In the genomic region with DNA sequence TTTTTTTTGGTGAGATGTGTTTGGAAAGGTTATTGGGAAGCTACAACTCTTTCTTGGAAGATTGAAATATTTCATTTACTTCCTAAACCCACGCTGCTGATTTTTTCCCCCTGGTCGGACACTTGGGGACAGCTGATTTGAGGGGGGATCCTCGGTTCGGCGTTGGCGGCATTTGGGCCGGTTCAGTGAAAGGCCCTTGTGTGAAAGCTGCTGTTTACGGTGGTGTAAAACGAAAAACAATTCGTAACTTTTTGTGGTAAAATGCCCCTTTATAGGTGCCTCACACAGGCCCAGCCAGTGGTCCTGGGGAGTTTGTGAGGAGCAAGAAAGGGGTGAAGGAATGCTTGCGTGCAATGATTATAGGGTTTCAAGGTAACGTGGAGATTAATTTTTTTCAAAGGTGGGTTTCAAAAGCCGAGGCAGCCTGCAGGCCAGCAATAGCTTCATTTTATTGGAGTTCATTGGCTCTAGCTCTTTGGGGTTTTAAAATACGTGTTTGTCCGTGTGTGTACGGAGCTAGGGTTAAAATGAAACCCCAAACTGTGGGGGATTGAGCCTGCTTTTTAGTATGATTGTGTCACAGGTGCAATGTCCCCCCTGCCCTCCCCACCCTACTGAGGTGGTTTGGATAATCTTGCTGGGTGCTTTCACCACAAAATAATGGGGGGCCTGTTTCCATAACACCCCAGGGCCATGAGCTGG, we compare ENCODE assay signal across 8 cellular contexts.
DNase-seq lines count a peak whose midpoint lies in the region; ATAC-seq, FAIRE-seq and TF ChIP-seq lines count a peak whose summit lies in the region.

No MANE protein-coding gene starts in this region.

- peak overlapping the region; percentile 94 for H3K4me2 ChIP-seq in astrocyte (ENCODE audit: low read length)

- H3K79me2 ChIP-seq in astrocyte (ENCODE audit: insufficient read depth, low read length): peaks cover 93% of the 10 kb centered on the region

- H2AFZ ChIP-seq in astrocyte (ENCODE audit: low read depth, low read length): no peak overlapping the region

- peaks cover 1 to 2% of the 10 kb centered on the region in 2 donors for H3K36me3 Mint-ChIP-seq in activated T-cell treated with anti-CD3 and anti-CD28 coated beads, Interleukin-2, amount 50 U/mL, for 72 hours (ENCODE audit: insufficient read depth in 2 of 2)
- H3K36me3 Mint-ChIP-seq in astrocyte (ENCODE audit: low read depth, unreplicated experiment): no peaks in the 10 kb centered on the region

- H3K4me3 ChIP-seq in astrocyte (ENCODE audit: insufficient read depth, low read depth, low read length): peak overlapping the region; percentile 99
- H3K4me3 ChIP-seq in left lung: peak overlapping the region; percentile 75 to 77
- H3K4me3 ChIP-seq in transverse colon: peak overlapping the region; percentile 73 to 90 (median 80)

- FAIRE-seq in astrocyte (lab: Jason Lieb, UNC): no peak

- H3K36me3 ChIP-seq in astrocyte (ENCODE audit: insufficient read depth, low read length) (peaks cover 8% of the 10 kb centered on the region), left lung (peaks cover 0 to 12% of the 10 kb centered on the region in 2 donors), transverse colon (no peaks in the 10 kb centered on the region)

- no peaks in the 10 kb centered on the region for H3K9me3 Mint-ChIP-seq in activated T-cell treated with anti-CD3 and anti-CD28 coated beads, Interleukin-2, amount 50 U/mL, for 72 hours
- H3K9me3 Mint-ChIP-seq in astrocyte (ENCODE audit: unreplicated experiment): no peaks in the 10 kb centered on the region

- WGBS in transverse colon (ENCODE audit: low coverage in 1 of 2), 2 donors: 21 to 26% methylated on average over 9 to 16 of the region's 16 CpGs

- no peak for TF ChIP-seq EP300 in transverse colon (IDR thresholded peaks at IDR 0.05; ENCODE audit: low read depth)

- H3K27ac ChIP-seq in astrocyte (ENCODE audit: low read depth, low read length) (peak overlapping the region; percentile 90), left lung (peak overlapping the region; percentile 97 to 98), transverse colon (peak overlapping the region; percentile 98 to 99 (median 98))

- peak overlapping the region; percentile 76 to 84 for H3K4me3 Mint-ChIP-seq in activated T-cell treated with anti-CD3 and anti-CD28 coated beads, Interleukin-2, amount 50 U/mL, for 72 hours
- H3K4me3 Mint-ChIP-seq in astrocyte (ENCODE audit: unreplicated experiment): no peak overlapping the region

- no peak overlapping the region for H3K27ac Mint-ChIP-seq in activated T-cell treated with anti-CD3 and anti-CD28 coated beads, Interleukin-2, amount 50 U/mL, for 72 hours
- H3K27ac Mint-ChIP-seq in astrocyte (ENCODE audit: unreplicated experiment): no peak overlapping the region

- no peak for ATAC-seq in activated T-cell treated with anti-CD3 and anti-CD28 coated beads, Interleukin-2, amount 50 U/mL, for 72 hours (replicated peaks in 1 of 2)
- no peak for ATAC-seq in left lung

- no peaks in the 10 kb centered on the region for H3K27me3 Mint-ChIP-seq in activated T-cell treated with anti-CD3 and anti-CD28 coated beads, Interleukin-2, amount 50 U/mL, for 72 hours (ENCODE audit: low read depth)
- peaks cover 62% of the 10 kb centered on the region for H3K27me3 Mint-ChIP-seq in astrocyte (ENCODE audit: low read depth, unreplicated experiment)

- no peak for TF ChIP-seq POLR2A in transverse colon (IDR thresholded peaks at IDR 0.05)

- H3K4me1 ChIP-seq in astrocyte (ENCODE audit: insufficient read depth, low read length): peaks cover 46% of the 10 kb centered on the region
- H3K4me1 ChIP-seq in left lung: peaks cover 29 to 83% of the 10 kb centered on the region in 2 donors
- peaks cover 34 to 57% (median 48%) of the 10 kb centered on the region in 4 donors for H3K4me1 ChIP-seq in transverse colon

- DNase-seq in activated T-cell treated with anti-CD3 and anti-CD28 coated beads, Interleukin-2, amount 50 U/mL, for 72 hours: no peak
- no peak for DNase-seq in activated T-cell treated with anti-CD3 and anti-CD28 coated beads, Interleukin-2, amount 50 U/mL, for 1 hour
- DNase-seq in astrocyte (ENCODE audit: low read depth) (no peak), left lung (peak; percentile 24 to 27), transverse colon (peak; percentile 7), kidney tubule cell (ENCODE audit: low spot score) (no peak), globus pallidus (ENCODE audit: low spot score) (no peak), HEK293T (ENCODE audit: extremely low spot score) (no peak)

- in situ Hi-C loops in transverse colon (cut with MboI; ENCODE audit: low pct_ligation_motif_present in 1 of 4, low pct_unique_long_range_greater_than_20kb in 1 of 4, low sequenced_read_pairs in 3 of 4): no loop called here

- H4K20me1 ChIP-seq in astrocyte (ENCODE audit: insufficient read depth, low read length): peaks cover 55% of the 10 kb centered on the region

- H3K27me3 ChIP-seq in astrocyte (ENCODE audit: insufficient read depth, low read length): no peaks in the 10 kb centered on the region
- no peaks in the 10 kb centered on the region for H3K27me3 ChIP-seq in left lung
- H3K27me3 ChIP-seq in transverse colon: no peaks in the 10 kb centered on the region

- TF ChIP-seq CTCF in astrocyte (IDR thresholded peaks at IDR 0.05; ENCODE audit: insufficient read depth, low read depth, low read length) (no peak), left lung (IDR thresholded peaks at IDR 0.05) (no peak), transverse colon (IDR thresholded peaks at IDR 0.05) (no peak)

- H3K9me3 ChIP-seq in astrocyte (ENCODE audit: insufficient read depth, low read depth, low read length) (no peaks in the 10 kb centered on the region), left lung (no peaks in the 10 kb centered on the region), transverse colon (no peaks in the 10 kb centered on the region)

- intact Hi-C loops in left lung (cut with DNase I) (loop anchor here in 1 of 2 donors (10.0 kb wide), 1 partner anchor 68 kb away; no protein-coding TSS in a partner anchor), transverse colon (cut with DNase I; ENCODE audit: low total_unique reads) (loop anchor here (10.0 kb wide), 1 partner anchor 68 kb away; no protein-coding TSS in a partner anchor)

- peak overlapping the region; percentile 96 for H3K9ac ChIP-seq in astrocyte (ENCODE audit: low read length)

- POLR2A ChIA-PET in HEK293T (lab: Yijun Ruan, JAX): interaction anchor here (0.6 to 0.8 kb wide), 3 partner anchors 35 to 60 kb away, joined by 3 read pairs; no protein-coding TSS in a partner anchor

- H3K4me1 Mint-ChIP-seq in activated T-cell treated with anti-CD3 and anti-CD28 coated beads, Interleukin-2, amount 50 U/mL, for 72 hours (ENCODE audit: low read depth): peaks cover 34% of the 10 kb centered on the region
- peaks cover 7% of the 10 kb centered on the region for H3K4me1 Mint-ChIP-seq in astrocyte (ENCODE audit: low read depth, unreplicated experiment)

- CTCF ChIA-PET in HEK293T (lab: Yijun Ruan, JAX): interaction anchor here (0.6 to 2.3 kb wide), 4 partner anchors 44 to 82 kb away, joined by 3 to 7 read pairs (median 4); no protein-coding TSS in a partner anchor

TF ChIP-seq in HEK293T, 16 proteins besides CTCF, POLR2A, EP300 and RAD21:
- TF ChIP-seq L3MBTL2 (conservative IDR thresholded peaks at IDR 0.05) (no peak), CTBP1 (IDR thresholded peaks at IDR 0.05; ENCODE audit: borderline replicate concordance) (no peak), SP1 (IDR thresholded peaks at IDR 0.05) (no peak), FOXK2 (IDR thresholded peaks at IDR 0.05) (no peak), TARDBP (IDR thresholded peaks at IDR 0.05) (no peak), FOXM1 (IDR thresholded peaks at IDR 0.05; ENCODE audit: borderline replicate concordance) (no peak), HDGF (IDR thresholded peaks at IDR 0.05; ENCODE audit: borderline replicate concordance) (no peak), LEF1 (IDR thresholded peaks at IDR 0.05; ENCODE audit: borderline replicate concordance) (no peak), ARNT (IDR thresholded peaks at IDR 0.05) (no peak), NFRKB (IDR thresholded peaks at IDR 0.05) (no peak), ZNF384 (IDR thresholded peaks at IDR 0.05) (no peak), FOXA1 (IDR thresholded peaks at IDR 0.05) (no peak), BHLHE40 (IDR thresholded peaks at IDR 0.05; ENCODE audit: borderline replicate concordance) (no peak), SUZ12 (IDR thresholded peaks at IDR 0.05) (no peak), ELF4 (IDR thresholded peaks at IDR 0.05) (no peak)
- TF ChIP-seq, protein P1, sequence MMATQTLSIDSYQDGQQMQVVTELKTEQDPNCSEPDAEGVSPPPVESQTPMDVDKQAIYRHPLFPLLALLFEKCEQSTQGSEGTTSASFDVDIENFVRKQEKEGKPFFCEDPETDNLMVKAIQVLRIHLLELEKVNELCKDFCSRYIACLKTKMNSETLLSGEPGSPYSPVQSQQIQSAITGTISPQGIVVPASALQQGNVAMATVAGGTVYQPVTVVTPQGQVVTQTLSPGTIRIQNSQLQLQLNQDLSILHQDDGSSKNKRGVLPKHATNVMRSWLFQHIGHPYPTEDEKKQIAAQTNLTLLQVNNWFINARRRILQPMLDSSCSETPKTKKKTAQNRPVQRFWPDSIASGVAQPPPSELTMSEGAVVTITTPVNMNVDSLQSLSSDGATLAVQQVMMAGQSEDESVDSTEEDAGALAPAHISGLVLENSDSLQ (IDR thresholded peaks at IDR 0.05): no peak

Comparison
In these comparisons a context has a peak if more than half of its experiments do, and no peak if none do; other contexts are left out.
1. DNase-seq: peak in left lung (2 of 2) and transverse colon (single experiment); none in activated T-cell treated with anti-CD3 and anti-CD28 coated beads, Interleukin-2, amount 50 U/mL, for 72 hours (0 of 2), activated T-cell treated with anti-CD3 and anti-CD28 coated beads, Interleukin-2, amount 50 U/mL, for 1 hour (single experiment), astrocyte (single experiment), kidney tubule cell (single experiment), globus pallidus (single experiment) and HEK293T (single experiment).
2. Peak in every context shown above with its lines, with median percentiles within 50 percentile points of each other: H3K27ac ChIP-seq and H3K4me3 ChIP-seq.